Comparison of ENCODE assay signal across 22 cellular contexts in the genomic region with DNA sequence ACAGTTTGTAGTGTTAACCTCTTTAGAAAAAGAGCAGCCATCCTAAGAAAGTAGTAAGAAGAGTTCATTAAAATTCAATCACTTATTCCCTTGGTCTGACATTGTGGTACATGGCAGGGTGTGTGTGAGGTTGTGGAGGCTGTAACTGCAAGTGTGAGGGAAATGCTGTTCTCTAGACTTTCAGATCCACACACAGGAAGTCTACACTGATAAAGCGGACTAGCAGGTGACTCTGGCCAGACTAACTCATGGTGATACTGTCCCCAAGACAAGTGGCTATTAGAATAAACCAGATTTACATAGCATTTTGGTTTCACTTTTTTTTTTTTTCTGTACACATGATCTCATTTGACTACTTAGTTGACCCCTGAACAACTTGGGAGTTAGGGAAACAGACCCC. TPM values are rescaled to one million over a fixed set of nuclear protein-coding genes. Genes with fewer than 3 reads are reported as not detected.
DNase-seq lines count a peak whose midpoint lies in the region; ATAC-seq and TF ChIP-seq lines count a peak whose summit lies in the region.
"Had no signal": no experiment of that assay in that cellular context is flagged by ENCODE, and none has a peak within 500 bp of the region (broad histone marks: within the 10 kb centered on the region; RNA-seq: fewer than 3 reads in every experiment).

No MANE protein-coding gene starts in this region.

- TF ChIP-seq CTCF in DND-41 (IDR thresholded peaks at IDR 0.05; ENCODE audit: borderline replicate concordance, extremely low read depth, low read length, poor library complexity, severe bottlenecking) (no peak), mesothelial cell of epicardium (IDR thresholded peaks at IDR 0.05; ENCODE audit: unreplicated experiment) (no peak), WERI-Rb-1 (IDR thresholded peaks at IDR 0.05; ENCODE audit: low read depth, low read length) (no peak)

- peak; percentile 28; the same call in 1 of the 3 replicates for ATAC-seq in DND-41 (ENCODE audit: insufficient read depth, low read depth)
- ATAC-seq in HG02938 (IDR thresholded peaks at IDR 0.05; ENCODE audit: unreplicated experiment): peak; percentile 73
- ATAC-seq: activated CD4-positive, alpha-beta T cell treated with anti-CD3 and anti-CD28 coated beads for 36 hours; foreskin keratinocyte; K562 had no signal

- H3K79me2 ChIP-seq in DND-41 (ENCODE audit: insufficient read depth, low read length): peaks cover 59% of the 10 kb centered on the region

- no peak overlapping the region for H3K27ac Mint-ChIP-seq in T-helper 2 cell treated with Interferon-gamma antibody and Interleukin-4, amounts not matched to agents 5 μg/mL and 100 μg/mL, for 36 hours
- no peak overlapping the region for H3K27ac Mint-ChIP-seq in mesothelial cell of epicardium
- H3K27ac Mint-ChIP-seq: activated CD4-positive, alpha-beta T cell treated with anti-CD3 and anti-CD28 coated beads for 36 hours had no signal

- H3K4me2 ChIP-seq in BLaER1 (peak overlapping the region; percentile 85), DND-41 (ENCODE audit: insufficient read depth, low read length) (peak overlapping the region; percentile 65)
- H3K4me2 ChIP-seq: SK-N-SH had no signal

- no peaks in the 10 kb centered on the region for H3K27me3 Mint-ChIP-seq in T-helper 2 cell treated with Interferon-gamma antibody and Interleukin-4, amounts not matched to agents 5 μg/mL and 100 μg/mL, for 36 hours (ENCODE audit: low read depth)
- H3K27me3 Mint-ChIP-seq in mesothelial cell of epicardium (ENCODE audit: low read depth): no peaks in the 10 kb centered on the region
- H3K27me3 Mint-ChIP-seq: activated CD4-positive, alpha-beta T cell treated with anti-CD3 and anti-CD28 coated beads for 36 hours had no signal

- H2AFZ ChIP-seq in DND-41 (ENCODE audit: low read depth, low read length): no peak overlapping the region

- H3K4me3 Mint-ChIP-seq in T-helper 2 cell treated with Interferon-gamma antibody and Interleukin-4, amounts not matched to agents 5 μg/mL and 100 μg/mL, for 36 hours: peak overlapping the region; percentile 8
- no peak overlapping the region for H3K4me3 Mint-ChIP-seq in mesothelial cell of epicardium
- H3K4me3 Mint-ChIP-seq: activated CD4-positive, alpha-beta T cell treated with anti-CD3 and anti-CD28 coated beads for 36 hours had no signal

- H3K4me3 ChIP-seq in BLaER1: no peak overlapping the region
- 0 out of 4 replicates have a peak overlapping the region, but pooled peaks of 1 of the 2 experiments have one; percentile 10 for H3K4me3 ChIP-seq in DND-41 (ENCODE audit: low read depth in 1 of 2, low read length in 2 of 2)
- no peak overlapping the region for H3K4me3 ChIP-seq in WERI-Rb-1 (ENCODE audit: low read depth, low read length)
- H3K4me3 ChIP-seq: K562, uterus had no signal

- H3K36me3 ChIP-seq in BLaER1: peaks cover 53% of the 10 kb centered on the region
- peaks cover 37% of the 10 kb centered on the region for H3K36me3 ChIP-seq in DND-41 (ENCODE audit: insufficient read depth, low read length)
- H3K36me3 ChIP-seq in WERI-Rb-1: peaks cover 26% of the 10 kb centered on the region
- H3K36me3 ChIP-seq: uterus had no signal

- H3K36me3 Mint-ChIP-seq in T-helper 2 cell treated with Interferon-gamma antibody and Interleukin-4, amounts not matched to agents 5 μg/mL and 100 μg/mL, for 36 hours (ENCODE audit: low read depth): peaks cover 54% of the 10 kb centered on the region
- peaks cover 31% of the 10 kb centered on the region for H3K36me3 Mint-ChIP-seq in mesothelial cell of epicardium

- H3K4me1 Mint-ChIP-seq in T-helper 2 cell treated with Interferon-gamma antibody and Interleukin-4, amounts not matched to agents 5 μg/mL and 100 μg/mL, for 36 hours (ENCODE audit: low read depth): peaks cover 44% of the 10 kb centered on the region
- H3K4me1 Mint-ChIP-seq in mesothelial cell of epicardium: peaks cover 10% of the 10 kb centered on the region

- no peaks in the 10 kb centered on the region for H3K9me3 ChIP-seq in BLaER1
- H3K9me3 ChIP-seq in DND-41 (ENCODE audit: insufficient read depth, low read length, severe bottlenecking): no peaks in the 10 kb centered on the region
- no peaks in the 10 kb centered on the region for H3K9me3 ChIP-seq in WERI-Rb-1 (ENCODE audit: severe bottlenecking)
- H3K9me3 ChIP-seq: SK-N-SH, uterus had no signal

- H3K4me1 ChIP-seq in BLaER1 (peaks cover 74% of the 10 kb centered on the region), DND-41 (ENCODE audit: insufficient read depth, low read length) (peaks cover 65% of the 10 kb centered on the region)
- H3K4me1 ChIP-seq: foreskin keratinocyte, uterus had no signal

- no peaks in the 10 kb centered on the region for H3K9me3 Mint-ChIP-seq in T-helper 2 cell treated with Interferon-gamma antibody and Interleukin-4, amounts not matched to agents 5 μg/mL and 100 μg/mL, for 36 hours
- no peaks in the 10 kb centered on the region for H3K9me3 Mint-ChIP-seq in mesothelial cell of epicardium

- H3K27ac ChIP-seq in BLaER1: peak overlapping the region; percentile 16
- H3K27ac ChIP-seq in DND-41 (ENCODE audit: low read length): peak overlapping the region; percentile 85
- no peak overlapping the region for H3K27ac ChIP-seq in WERI-Rb-1
- H3K27ac ChIP-seq: epithelial cell of prostate, foreskin keratinocyte, uterus had no signal

- DNase-seq in DND-41 (no peak), mesothelial cell of epicardium (ENCODE audit: low spot score in 2 of 2, unreplicated experiment in 2 of 2) (no peak), iPS-NIHi7 (ENCODE audit: extremely low spot score) (no peak), NCI-H1048 (lab: John Stamatoyannopoulos, UW) (no peak), WERI-Rb-1 (no peak)
- DNase-seq in T-helper 2 cell treated with Interferon-gamma antibody and Interleukin-4, amounts not matched to agents 5 μg/mL and 100 μg/mL, for 36 hours (ENCODE audit: low spot score): no peak
- DNase-seq: activated CD4-positive, alpha-beta T cell treated with anti-CD3 and anti-CD28 coated beads for 36 hours; activated T-cell treated with anti-CD3 and anti-CD28 coated beads for 4 hours; Calu3; foreskin keratinocyte; hippocampal formation; kidney; mesendoderm; NCI-H1092; NCI-H748 treated with DMSO at 0.1 percent for 48 hours; SK-N-SH; stimulated activated CD4-positive, alpha-beta T cell treated with anti-CD3 and anti-CD28 coated beads, Interleukin-2, amount 100 ng/mL, for 48 hours; uterus had no signal

- no peak overlapping the region for H3K9ac ChIP-seq in BLaER1
- H3K9ac ChIP-seq in DND-41 (ENCODE audit: low read depth, low read length): peak overlapping the region; percentile 51
- H3K9ac ChIP-seq: SK-N-SH had no signal

- H3K27me3 ChIP-seq in BLaER1: no peaks in the 10 kb centered on the region
- H3K27me3 ChIP-seq in DND-41 (ENCODE audit: insufficient read depth, low read length, poor library complexity): no peaks in the 10 kb centered on the region
- no peaks in the 10 kb centered on the region for H3K27me3 ChIP-seq in WERI-Rb-1 (ENCODE audit: insufficient read depth, low read depth, severe bottlenecking)
- H3K27me3 ChIP-seq: foreskin keratinocyte, uterus had no signal

- H4K20me1 ChIP-seq in BLaER1: no peaks in the 10 kb centered on the region
- no peaks in the 10 kb centered on the region for H4K20me1 ChIP-seq in DND-41 (ENCODE audit: insufficient read depth, low read length)

RNA-seq across cellular contexts. Expression of a gene that starts 10.0 kb away (rescaled TPM):
- total RNA-seq in mesothelial cell of epicardium: 39.1 to 41.1 TPM (median 40.4 TPM) in 3 replicates

RNA-seq across cellular contexts. Expression of a gene that starts 16.0 kb away (rescaled TPM):
- 47.5 to 53.7 TPM (median 48.6 TPM) in 3 replicates for total RNA-seq in mesothelial cell of epicardium
